Comparison of ENCODE assay signal across 13 cellular contexts in the genomic region with DNA sequence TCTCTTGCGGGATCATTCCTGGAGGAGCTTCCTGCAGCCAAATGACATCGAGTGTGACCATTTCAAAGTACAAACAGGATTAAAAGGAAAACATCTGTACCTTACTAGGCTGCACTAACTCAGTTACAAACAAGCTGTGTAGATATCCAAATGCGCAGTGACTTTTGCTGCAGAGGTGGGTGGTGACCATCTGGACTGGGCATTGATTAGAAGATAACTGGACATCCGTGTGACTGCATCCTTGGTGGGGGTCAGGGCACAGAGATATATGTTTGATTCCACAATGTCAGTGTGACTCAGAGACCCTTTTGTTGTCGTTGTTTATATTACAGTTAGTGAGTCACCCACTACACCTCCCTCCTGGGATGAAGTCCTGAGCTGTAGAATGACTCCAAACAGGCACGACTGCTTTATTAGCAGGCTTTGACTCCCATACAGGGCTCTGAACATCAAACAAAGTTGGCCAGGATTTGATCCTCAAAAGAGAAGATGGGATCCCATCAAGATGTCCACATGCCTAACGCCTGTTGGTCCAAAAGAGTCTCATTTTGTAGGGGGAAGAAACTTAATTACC. TPM values are rescaled to one million over a fixed set of nuclear protein-coding genes. Genes with fewer than 3 reads are reported as not detected.
DNase-seq lines count a peak whose midpoint lies in the region; ATAC-seq and TF ChIP-seq lines count a peak whose summit lies in the region.
"Had no signal": no experiment of that assay in that cellular context is flagged by ENCODE, and none has a peak within 500 bp of the region (broad histone marks: within the 10 kb centered on the region; RNA-seq: fewer than 3 reads in every experiment).

No MANE protein-coding gene starts in this region.

- no peak for TF ChIP-seq CTCF in OCI-LY7 (conservative IDR thresholded peaks at IDR 0.05; ENCODE audit: low read length)

- no peaks in the 10 kb centered on the region for H3K79me2 ChIP-seq in OCI-LY7 (ENCODE audit: insufficient read depth, low read depth, low read length)

- no peaks in the 10 kb centered on the region for H3K36me3 ChIP-seq in OCI-LY7 (ENCODE audit: insufficient read depth, low read length)
- H3K36me3 ChIP-seq: BLaER1 had no signal

- peaks cover 8 to 10% of the 10 kb centered on the region in 2 donors for H3K9me3 Mint-ChIP-seq in stimulated activated naive CD8-positive, alpha-beta T cell treated with anti-CD3 and anti-CD28 coated beads, Interleukin-15, amount 100 ng/mL, for 72 hours

- H2AFZ ChIP-seq in OCI-LY7 (ENCODE audit: low read length), result no peak overlapping the region

- H3K27ac ChIP-seq in OCI-LY7 (ENCODE audit: low read depth, low read length, poor library complexity, severe bottlenecking), result no peak overlapping the region
- H3K27ac ChIP-seq: BLaER1 had no signal

- POLR2A ChIA-PET in OCI-LY7 (lab: Charles Lee), result no interaction called here

- H4K20me1 ChIP-seq in OCI-LY7 (ENCODE audit: insufficient read depth, low read length), result no peaks in the 10 kb centered on the region
- H4K20me1 ChIP-seq: BLaER1 had no signal

- H3K4me3 ChIP-seq in OCI-LY7 (ENCODE audit: low read depth, low read length, poor library complexity, severe bottlenecking), result no peak overlapping the region
- H3K4me3 ChIP-seq: BLaER1 had no signal

- CTCF ChIA-PET in OCI-LY7 (lab: Charles Lee; ENCODE audit: unreplicated experiment), result no interaction called here

- DNase-seq in ACHN (peak; percentile 67), HS-5 (ENCODE audit: low read depth) (peak; percentile 48), amniotic epithelial cell (ENCODE audit: low read depth) (peak; percentile 73), iris pigment epithelial cell (ENCODE audit: low read depth) (peak; percentile 78), UCSD-AML1 (lab: John Stamatoyannopoulos, UW; ENCODE audit: unreplicated experiment) (no peak), OCI-LY7 (ENCODE audit: low spot score) (no peak)
- no peak for DNase-seq in activated CD4-positive, alpha-beta T cell treated with anti-CD3 and anti-CD28 coated beads for 4 hours
- DNase-seq in stimulated activated naive CD8-positive, alpha-beta T cell treated with anti-CD3 and anti-CD28 coated beads, Interleukin-15, amount 100 ng/mL, for 72 hours, result no peak
- DNase-seq: activated T-cell treated with anti-CD3 and anti-CD28 coated beads, Interleukin-2, amount 50 U/mL, for 4 hours; hippocampal formation; NCI-H774 had no signal

- H3K9me3 ChIP-seq in OCI-LY7 (ENCODE audit: low read length), result 0 out of 2 replicates have a peak, but pooled peaks cover 3% of the 10 kb centered on the region

- intact Hi-C loops in OCI-LY7 (cut with micrococcal nuclease; ENCODE audit: unreplicated experiment), result no loop called here

- no peaks in the 10 kb centered on the region for H3K4me1 Mint-ChIP-seq in stimulated activated naive CD8-positive, alpha-beta T cell treated with anti-CD3 and anti-CD28 coated beads, Interleukin-15, amount 100 ng/mL, for 72 hours
- H3K4me1 Mint-ChIP-seq: stimulated activated effector memory CD8-positive, alpha-beta T cell treated with anti-CD3 and anti-CD28 coated beads, Interleukin-12 subunit alpha, Interleukin-12 subunit beta, amount 100 ng/mL, for 72 hours had no signal

- H3K4me3 Mint-ChIP-seq in stimulated activated naive CD8-positive, alpha-beta T cell treated with anti-CD3 and anti-CD28 coated beads, Interleukin-15, amount 100 ng/mL, for 72 hours, result no peak overlapping the region
- H3K4me3 Mint-ChIP-seq: activated T-cell treated with anti-CD3 and anti-CD28 coated beads, Interleukin-2, amount 50 U/mL, for 4 hours; stimulated activated effector memory CD8-positive, alpha-beta T cell treated with anti-CD3 and anti-CD28 coated beads, Interleukin-12 subunit alpha, Interleukin-12 subunit beta, amount 100 ng/mL, for 72 hours had no signal

- no peak for ATAC-seq in stimulated activated naive CD8-positive, alpha-beta T cell treated with anti-CD3 and anti-CD28 coated beads, Interleukin-15, amount 100 ng/mL, for 72 hours
- ATAC-seq: activated T-cell treated with anti-CD3 and anti-CD28 coated beads, Interleukin-2, amount 50 U/mL, for 4 hours; stimulated activated effector memory CD8-positive, alpha-beta T cell treated with anti-CD3 and anti-CD28 coated beads, Interleukin-12 subunit alpha, Interleukin-12 subunit beta, amount 100 ng/mL, for 72 hours had no signal

- no peaks in the 10 kb centered on the region for H3K4me1 ChIP-seq in OCI-LY7 (ENCODE audit: insufficient read depth, low read length, poor library complexity, severe bottlenecking)

- H3K4me2 ChIP-seq in OCI-LY7 (ENCODE audit: low read length), result no peak overlapping the region
- H3K4me2 ChIP-seq: BLaER1 had no signal

- BruUV-seq in OCI-LY7 (replicated peaks; lab: Mats Ljungman, UMichigan), result no TSS peak

- no peaks in the 10 kb centered on the region for H3K9me2 ChIP-seq in OCI-LY7 (ENCODE audit: insufficient read depth, low read length)

- H3K27ac Mint-ChIP-seq in stimulated activated naive CD8-positive, alpha-beta T cell treated with anti-CD3 and anti-CD28 coated beads, Interleukin-15, amount 100 ng/mL, for 72 hours, result no peak overlapping the region
- H3K27ac Mint-ChIP-seq: stimulated activated effector memory CD8-positive, alpha-beta T cell treated with anti-CD3 and anti-CD28 coated beads, Interleukin-12 subunit alpha, Interleukin-12 subunit beta, amount 100 ng/mL, for 72 hours had no signal

- in situ Hi-C loops in ACHN (cut with HindIII; ENCODE audit: low pct_ligation_motif_present, low pct_unique_long_range_greater_than_20kb, low sequenced_read_pairs), result no loop called here

- no peaks in the 10 kb centered on the region for H3K27me3 Mint-ChIP-seq in stimulated activated naive CD8-positive, alpha-beta T cell treated with anti-CD3 and anti-CD28 coated beads, Interleukin-15, amount 100 ng/mL, for 72 hours

RNA-seq across cellular contexts. Expression of gene SDK1, which starts 56.7 kb away (rescaled TPM):
- total RNA-seq in OCI-LY7 (2014; rRNA removed; shearing (Covaris generic)), result 0.03 and 0.19 TPM in 2 replicates
- 0.11 and 0.36 TPM in 2 replicates for total RNA-seq in OCI-LY7 (2022)

Comparison
In these comparisons a context has a peak if more than half of its experiments do, and no peak if none do; other contexts are left out.
1. DNase-seq: peak in ACHN (single experiment), HS-5 (single experiment), amniotic epithelial cell (single experiment) and iris pigment epithelial cell (single experiment); none in activated CD4-positive, alpha-beta T cell treated with anti-CD3 and anti-CD28 coated beads for 4 hours (0 of 2), UCSD-AML1 (single experiment), stimulated activated naive CD8-positive, alpha-beta T cell treated with anti-CD3 and anti-CD28 coated beads, Interleukin-15, amount 100 ng/mL, for 72 hours (0 of 2) and OCI-LY7 (single experiment).